8 cellular contexts compared by ENCODE assay signal in the genomic region with DNA sequence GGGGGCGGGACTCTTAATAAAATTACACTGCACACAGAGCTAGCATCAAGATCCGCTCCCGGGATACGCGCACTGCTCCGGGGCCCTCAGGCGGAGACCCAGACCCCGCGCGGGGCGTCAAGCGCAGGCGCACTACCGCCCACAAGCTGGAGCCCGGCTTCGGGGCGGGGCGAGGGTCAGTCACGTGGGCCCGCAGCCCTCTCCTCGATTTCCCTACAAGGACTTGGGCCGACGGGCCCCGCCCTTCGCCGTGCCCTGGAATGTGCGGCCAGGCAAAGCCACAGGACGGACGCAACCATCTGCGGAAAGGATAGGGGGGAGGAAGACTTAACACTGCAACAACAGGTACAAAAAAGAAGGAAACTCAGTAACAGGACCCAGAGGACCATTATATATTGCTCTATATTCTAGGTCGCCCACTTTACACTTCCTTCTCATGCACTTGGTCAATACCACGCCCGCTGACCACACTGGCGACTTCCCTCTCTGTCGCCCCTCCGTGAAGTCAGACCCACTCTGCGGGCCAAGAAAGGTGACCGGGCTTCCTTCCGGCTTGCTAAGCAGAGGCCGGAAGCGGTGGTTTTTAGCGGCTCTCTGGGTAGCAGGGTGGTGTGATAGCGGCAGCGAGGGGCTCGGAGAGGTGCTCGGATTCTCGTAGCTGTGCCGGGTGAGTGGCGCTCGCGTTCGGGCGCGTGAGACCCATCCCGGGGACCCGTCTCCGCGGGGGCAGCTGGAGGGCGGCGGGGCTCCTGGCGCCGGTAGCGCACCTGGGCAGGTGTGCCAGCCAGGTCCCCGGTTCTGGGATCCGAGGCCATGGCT. TPM values are rescaled to one million over a fixed set of nuclear protein-coding genes. Genes with fewer than 3 reads are reported as not detected.
DNase-seq lines count a peak whose midpoint lies in the region; ATAC-seq and TF ChIP-seq lines count a peak whose summit lies in the region.

A gene (plus strand): TSS at position 559 of the 819 bp plus-strand sequence. CDS start 5,447 bp downstream, outside the sequence.

- peak; percentile 78 for DNase-seq in DMS153 (lab: John Stamatoyannopoulos, UW)
- DNase-seq in Jurkat, Clone E6-1 (ENCODE audit: low read depth, low spot score), result peak; percentile 98
- DNase-seq in PC-9, result peak; percentile 92 to 99
- peak; percentile 90 for DNase-seq in activated T-cell treated with anti-CD3 and anti-CD28 coated beads, Interleukin-2, amount 50 U/mL, for 1 hour
- DNase-seq in epithelial cell of prostate (ENCODE audit: low read depth, low spot score), result peak; percentile 94
- peak; percentile 98 for DNase-seq in mucosa of gallbladder (ENCODE audit: low spot score)
- peak; percentile 69 to 85 for DNase-seq in stimulated activated CD8-positive, alpha-beta memory T cell treated with anti-CD3 and anti-CD28 coated beads, Interleukin-4, amount 100 ng/mL, for 4 hours (ENCODE audit: low read depth in 2 of 2, low spot score in 1 of 2)

- H3K4me3 ChIP-seq in Jurkat, Clone E6-1 (ENCODE audit: low read length), result peak within 1 kb of the TSS; percentile 95
- H3K4me3 ChIP-seq in PC-9, result peak within 1 kb of the TSS; percentile 86

- H3K4me1 ChIP-seq in PC-9 (replicated peaks; ENCODE audit: insufficient read depth), result peaks cover 36% of the 10 kb centered on the region

- H3K79me2 ChIP-seq in PC-9 (ENCODE audit: low read depth), result peaks cover 58% of the 10 kb centered on the region

- CTCF ChIA-PET in PC-9 (lab: Charles Lee), result interaction anchor here (0.6 to 1.6 kb wide), 3 partner anchors 232 to 418 kb away, joined by 3 to 5 read pairs (median 4); no protein-coding TSS in a partner anchor

- POLR2A ChIA-PET in PC-9 (lab: Charles Lee; ENCODE audit: unreplicated experiment), result interaction anchor here (0.5 to 2.4 kb wide), 16 partner anchors 10 to 419 kb away, joined by 3 to 22 read pairs (median 6); a partner anchor contains a TSS

- peak within 1 kb of the TSS; percentile 85 for H3K4me2 ChIP-seq in PC-9

- TF ChIP-seq CTCF in PC-9 (conservative IDR thresholded peaks at IDR 0.05), result no peak

- H3K9me2 ChIP-seq in PC-9 (ENCODE audit: insufficient read depth), result no peaks in the 10 kb centered on the region

- no peaks in the 10 kb centered on the region for H3K9me3 ChIP-seq in PC-9 (ENCODE audit: insufficient read depth, low read depth)

- no peaks in the 10 kb centered on the region for H3K27me3 ChIP-seq in PC-9 (ENCODE audit: insufficient read depth, low read depth)

- peaks cover 24% of the 10 kb centered on the region for H3F3A ChIP-seq in PC-9 (ENCODE audit: insufficient read depth, low read depth)

- peak within 1 kb of the TSS; percentile 87 for H3K27ac ChIP-seq in PC-9
- peak within 1 kb of the TSS; percentile 96 for H3K27ac ChIP-seq in epithelial cell of prostate

- H2AFZ ChIP-seq in PC-9, result peak within 1 kb of the TSS; percentile 85

- no TSS peak for BruUV-seq in PC-9 (replicated peaks; lab: Mats Ljungman, UMichigan)

- peak; percentile 80 for ATAC-seq in GM21619 (IDR thresholded peaks at IDR 0.05; ENCODE audit: unreplicated experiment)

- H3K36me3 ChIP-seq in PC-9 (ENCODE audit: low read depth), result peaks cover 17% of the 10 kb centered on the region

- intact Hi-C loops in PC-9 (cut with micrococcal nuclease; ENCODE audit: unreplicated experiment), result loop anchor here (1.0 to 5.0 kb wide), 4 partner anchors 14 to 675 kb away; a partner anchor contains a TSS

- 0 out of 2 replicates have a peak, but pooled peaks cover 6% of the 10 kb centered on the region for H4K20me1 ChIP-seq in PC-9 (ENCODE audit: insufficient read depth)

RNA-seq across cellular contexts. Expression of the gene that starts here (rescaled TPM):
- 554 TPM for polyA plus RNA-seq in Jurkat, Clone E6-1 (2012; ENCODE audit: insufficient read depth, insufficient read length)
- 469 and 532 TPM in 2 replicates for total RNA-seq in PC-9 (2021)
- total RNA-seq in mucosa of gallbladder, result 369 TPM

Comparison
In these comparisons a context has a peak if more than half of its experiments do, and no peak if none do; other contexts are left out.
1. Peak in every context shown above with its lines: DNase-seq, ATAC-seq, H3K4me3 ChIP-seq and H3K27ac ChIP-seq.